In the genomic region with DNA sequence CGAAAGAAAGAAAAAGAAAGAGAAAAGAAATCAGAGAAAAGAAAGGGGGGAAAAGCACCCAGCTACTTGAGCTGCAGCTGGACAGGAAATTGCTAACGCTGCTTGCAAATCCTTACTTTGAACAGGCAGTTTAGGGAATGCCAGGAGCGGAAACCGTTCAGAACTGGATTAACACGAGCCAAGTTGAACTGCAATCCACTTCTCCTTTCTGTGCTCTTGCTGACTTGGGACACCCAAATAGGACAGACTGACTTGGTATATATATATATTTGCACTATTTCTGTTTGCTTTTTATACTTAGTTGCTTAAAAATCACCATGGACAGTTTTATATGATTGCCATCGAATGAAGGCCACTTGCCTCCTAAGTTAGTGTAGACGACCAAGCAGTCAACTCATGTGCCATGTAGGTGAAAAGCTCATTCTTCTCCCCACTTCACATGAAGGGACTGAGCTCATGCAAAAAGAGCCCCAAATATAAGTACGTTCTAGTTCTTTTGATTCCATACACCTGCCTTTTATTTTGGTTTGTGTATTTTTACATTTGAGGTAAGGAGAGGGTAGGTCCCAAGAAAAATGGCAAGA, we compare ENCODE assay signal across 8 cellular contexts. TPM values are rescaled to one million over a fixed set of nuclear protein-coding genes. Genes with fewer than 3 reads are reported as not detected.
DNase-seq lines count a peak whose midpoint lies in the region; ATAC-seq and TF ChIP-seq lines count a peak whose summit lies in the region.

No MANE protein-coding gene starts in this region.

- intact Hi-C loops in left ventricle myocardium superior (cut with micrococcal nuclease), result no loop called here

- peaks cover 41% of the 10 kb centered on the region for H3K79me2 ChIP-seq in Loucy (ENCODE audit: insufficient read depth, low read length)

- H3K27ac Mint-ChIP-seq in stimulated activated naive CD8-positive, alpha-beta T cell treated with anti-CD3 and anti-CD28 coated beads, Interleukin-15, Interleukin-2, amounts not matched to agents 100 ng/mL and 50 ng/mL, for 24 hours, result peak overlapping the region; percentile 73
- H3K27ac Mint-ChIP-seq in activated CD8-positive, alpha-beta T cell treated with anti-CD3 and anti-CD28 coated beads, Interleukin-2, amount 10 ng/mL, durations not matched to agents 7 days and 5 days, result peak overlapping the region; percentile 92
- H3K27ac Mint-ChIP-seq in stimulated activated effector memory CD8-positive, alpha-beta T cell treated with anti-CD3 and anti-CD28 coated beads, Interleukin-12 subunit alpha, Interleukin-12 subunit beta, amount 100 ng/mL, for 72 hours, result peak overlapping the region; percentile 82

- peaks cover 66% of the 10 kb centered on the region for H3K4me1 ChIP-seq in Loucy (ENCODE audit: insufficient read depth, low read length, poor library complexity, severe bottlenecking)

- H4K20me1 ChIP-seq in Loucy (ENCODE audit: insufficient read depth, low read length, poor library complexity, severe bottlenecking), result no peaks in the 10 kb centered on the region

- H3K4me2 ChIP-seq in Loucy (ENCODE audit: low read depth, low read length, poor library complexity, severe bottlenecking), result peak overlapping the region; percentile 88

- no peak overlapping the region for H2AFZ ChIP-seq in Loucy (ENCODE audit: low read length)

- CTCF ChIA-PET in activated CD8-positive, alpha-beta T cell treated with anti-CD3 and anti-CD28 coated beads, Interleukin-2, amount 10 ng/mL, durations not matched to agents 7 days and 5 days (lab: Charles Lee), result interaction anchor here (1.1 to 5.4 kb wide), 12 partner anchors 8 to 328 kb away, joined by 3 to 40 read pairs (median 6); no protein-coding TSS in a partner anchor

- peak overlapping the region; percentile 73 for H3K4me3 Mint-ChIP-seq in stimulated activated naive CD8-positive, alpha-beta T cell treated with anti-CD3 and anti-CD28 coated beads, Interleukin-15, Interleukin-2, amounts not matched to agents 100 ng/mL and 50 ng/mL, for 24 hours
- H3K4me3 Mint-ChIP-seq in activated CD8-positive, alpha-beta T cell treated with anti-CD3 and anti-CD28 coated beads, Interleukin-2, amount 10 ng/mL, durations not matched to agents 7 days and 5 days, result peak overlapping the region; percentile 98
- peak overlapping the region; percentile 86 for H3K4me3 Mint-ChIP-seq in stimulated activated effector memory CD8-positive, alpha-beta T cell treated with anti-CD3 and anti-CD28 coated beads, Interleukin-12 subunit alpha, Interleukin-12 subunit beta, amount 100 ng/mL, for 72 hours

- H3K9me3 ChIP-seq in Loucy (ENCODE audit: insufficient read depth, low read depth, low read length), result no peaks in the 10 kb centered on the region

- no peaks in the 10 kb centered on the region for H3K36me3 ChIP-seq in Loucy (ENCODE audit: insufficient read depth, low read length)

- peaks cover 15% of the 10 kb centered on the region for H3F3A ChIP-seq in Loucy (ENCODE audit: low read depth)

- POLR2A ChIA-PET in activated CD8-positive, alpha-beta T cell treated with anti-CD3 and anti-CD28 coated beads, Interleukin-2, amount 10 ng/mL, durations not matched to agents 7 days and 5 days (lab: Charles Lee), result interaction anchor here (0.7 to 3.2 kb wide), 7 partner anchors 7 to 307 kb away, joined by 3 to 31 read pairs (median 5); no protein-coding TSS in a partner anchor

- DNase-seq in stimulated activated naive CD8-positive, alpha-beta T cell treated with anti-CD3 and anti-CD28 coated beads, Interleukin-15, Interleukin-2, amounts not matched to agents 100 U/mL and 50 U/mL, for 24 hours, result no peak
- no peak for DNase-seq in activated CD8-positive, alpha-beta T cell treated with anti-CD3 and anti-CD28 coated beads, Interleukin-2, amount 10 ng/mL, durations not matched to agents 7 days and 5 days
- DNase-seq in left ventricle myocardium superior (no peak), NCI-H226 (no peak), HK-2 (ENCODE audit: unreplicated experiment) (no peak)
- DNase-seq in stimulated activated effector memory CD8-positive, alpha-beta T cell treated with anti-CD3 and anti-CD28 coated beads, Interleukin-12 subunit alpha, Interleukin-12 subunit beta, amount 100 ng/mL, for 72 hours (ENCODE audit: low spot score in 2 of 2), result no peak

- no peaks in the 10 kb centered on the region for H3K27me3 Mint-ChIP-seq in stimulated activated naive CD8-positive, alpha-beta T cell treated with anti-CD3 and anti-CD28 coated beads, Interleukin-15, Interleukin-2, amounts not matched to agents 100 ng/mL and 50 ng/mL, for 24 hours
- no peaks in the 10 kb centered on the region for H3K27me3 Mint-ChIP-seq in activated CD8-positive, alpha-beta T cell treated with anti-CD3 and anti-CD28 coated beads, Interleukin-2, amount 10 ng/mL, durations not matched to agents 7 days and 5 days (ENCODE audit: low read depth)

- no peaks in the 10 kb centered on the region for H3K9me2 ChIP-seq in Loucy (replicated peaks; ENCODE audit: low read depth, low read length)

- peak overlapping the region; percentile 55 for H3K9ac ChIP-seq in Loucy (ENCODE audit: low read depth, low read length, poor library complexity, severe bottlenecking)

- TF ChIP-seq CTCF in Loucy (conservative IDR thresholded peaks at IDR 0.05; ENCODE audit: low read length), result no peak

- H3K9me3 Mint-ChIP-seq in stimulated activated naive CD8-positive, alpha-beta T cell treated with anti-CD3 and anti-CD28 coated beads, Interleukin-15, Interleukin-2, amounts not matched to agents 100 ng/mL and 50 ng/mL, for 24 hours, result no peaks in the 10 kb centered on the region
- H3K9me3 Mint-ChIP-seq in activated CD8-positive, alpha-beta T cell treated with anti-CD3 and anti-CD28 coated beads, Interleukin-2, amount 10 ng/mL, durations not matched to agents 7 days and 5 days (ENCODE audit: insufficient read depth), result peaks cover 2% of the 10 kb centered on the region
- H3K9me3 Mint-ChIP-seq in stimulated activated effector memory CD8-positive, alpha-beta T cell treated with anti-CD3 and anti-CD28 coated beads, Interleukin-12 subunit alpha, Interleukin-12 subunit beta, amount 100 ng/mL, for 72 hours, result no peaks in the 10 kb centered on the region

- peaks cover 13% of the 10 kb centered on the region for H3K27me3 ChIP-seq in Loucy (ENCODE audit: insufficient read depth, low read length, poor library complexity, severe bottlenecking)

- H3K4me1 Mint-ChIP-seq in stimulated activated naive CD8-positive, alpha-beta T cell treated with anti-CD3 and anti-CD28 coated beads, Interleukin-15, Interleukin-2, amounts not matched to agents 100 ng/mL and 50 ng/mL, for 24 hours (ENCODE audit: low read depth), result peaks cover 66% of the 10 kb centered on the region
- H3K4me1 Mint-ChIP-seq in activated CD8-positive, alpha-beta T cell treated with anti-CD3 and anti-CD28 coated beads, Interleukin-2, amount 10 ng/mL, durations not matched to agents 7 days and 5 days (ENCODE audit: low read depth), result peaks cover 52% of the 10 kb centered on the region
- H3K4me1 Mint-ChIP-seq in stimulated activated effector memory CD8-positive, alpha-beta T cell treated with anti-CD3 and anti-CD28 coated beads, Interleukin-12 subunit alpha, Interleukin-12 subunit beta, amount 100 ng/mL, for 72 hours, result peaks cover 61% of the 10 kb centered on the region

- no peak for ATAC-seq in stimulated activated naive CD8-positive, alpha-beta T cell treated with anti-CD3 and anti-CD28 coated beads, Interleukin-15, Interleukin-2, amounts not matched to agents 100 U/mL and 50 U/mL, for 24 hours
- no peak for ATAC-seq in activated CD8-positive, alpha-beta T cell treated with anti-CD3 and anti-CD28 coated beads, Interleukin-2, amount 10 ng/mL, durations not matched to agents 7 days and 5 days
- ATAC-seq in left ventricle myocardium superior, result peak; percentile 57
- ATAC-seq in stimulated activated effector memory CD8-positive, alpha-beta T cell treated with anti-CD3 and anti-CD28 coated beads, Interleukin-12 subunit alpha, Interleukin-12 subunit beta, amount 100 ng/mL, for 72 hours, result no peak

- peaks cover 36% of the 10 kb centered on the region for H3K36me3 Mint-ChIP-seq in stimulated activated naive CD8-positive, alpha-beta T cell treated with anti-CD3 and anti-CD28 coated beads, Interleukin-15, Interleukin-2, amounts not matched to agents 100 ng/mL and 50 ng/mL, for 24 hours (ENCODE audit: low read depth)
- peaks cover 73% of the 10 kb centered on the region for H3K36me3 Mint-ChIP-seq in activated CD8-positive, alpha-beta T cell treated with anti-CD3 and anti-CD28 coated beads, Interleukin-2, amount 10 ng/mL, durations not matched to agents 7 days and 5 days (ENCODE audit: low read depth)
- H3K36me3 Mint-ChIP-seq in stimulated activated effector memory CD8-positive, alpha-beta T cell treated with anti-CD3 and anti-CD28 coated beads, Interleukin-12 subunit alpha, Interleukin-12 subunit beta, amount 100 ng/mL, for 72 hours, result peaks cover 57% of the 10 kb centered on the region

- peak overlapping the region; percentile 67 for H3K4me3 ChIP-seq in Loucy (ENCODE audit: low read length, poor library complexity, severe bottlenecking)

RNA-seq across cellular contexts. Expression of a gene that starts 5.5 kb away (rescaled TPM):
- total RNA-seq in activated CD8-positive, alpha-beta T cell treated with anti-CD3 and anti-CD28 coated beads, Interleukin-2, amount 10 ng/mL, durations not matched to agents 7 days and 5 days, result 100 to 1,000 TPM; 116 to 119 TPM
- total RNA-seq in left ventricle myocardium superior, result 23.0 TPM
